Comparison of ENCODE assay signal across 10 cellular contexts in genomic region chr14:75401356-75401755, GRCh38. TPM values are rescaled to one million over a fixed set of nuclear protein-coding genes. Genes with fewer than 3 reads are reported as not detected.
DNase-seq lines count a peak whose midpoint lies in the region; ATAC-seq and TF ChIP-seq lines count a peak whose summit lies in the region.
"Had no signal": no experiment of that assay in that cellular context is flagged by ENCODE, and none has a peak within 500 bp of the region (broad histone marks: within the 10 kb centered on the region; RNA-seq: fewer than 3 reads in every experiment).

No MANE protein-coding gene starts in this region.

- no peak overlapping the region for H3K27ac Mint-ChIP-seq in stimulated activated naive CD8-positive, alpha-beta T cell treated with anti-CD3 and anti-CD28 coated beads, Interleukin-15, amount 100 ng/mL, for 72 hours
- no peak overlapping the region for H3K27ac Mint-ChIP-seq in glutamatergic neuron (ENCODE audit: unreplicated experiment)

- H3K27ac ChIP-seq in body of pancreas (peak overlapping the region in 3 of 4 donors; percentile 62 to 82 (median 80)), gastrocnemius medialis (peak overlapping the region; percentile 82 to 89 (median 84))
- H3K27ac ChIP-seq: right lobe of liver had no signal

- peaks cover 12% of the 10 kb centered on the region for H3K4me1 Mint-ChIP-seq in stimulated activated naive CD8-positive, alpha-beta T cell treated with anti-CD3 and anti-CD28 coated beads, Interleukin-15, amount 100 ng/mL, for 72 hours
- peaks cover 2% of the 10 kb centered on the region for H3K4me1 Mint-ChIP-seq in glutamatergic neuron (ENCODE audit: low read depth, unreplicated experiment)

- H3K4me3 Mint-ChIP-seq in stimulated activated naive CD8-positive, alpha-beta T cell treated with anti-CD3 and anti-CD28 coated beads, Interleukin-15, amount 100 ng/mL, for 72 hours, result no peak overlapping the region
- H3K4me3 Mint-ChIP-seq in glutamatergic neuron (ENCODE audit: unreplicated experiment), result no peak overlapping the region

- peaks cover 18% of the 10 kb centered on the region for H3K4me1 ChIP-seq in body of pancreas
- H3K4me1 ChIP-seq in gastrocnemius medialis, result peaks cover 25 to 29% of the 10 kb centered on the region in 2 donors

- ATAC-seq in body of pancreas (no peak), gastrocnemius medialis (peak; percentile 53 to 64), HG03135 (IDR thresholded peaks at IDR 0.05; ENCODE audit: unreplicated experiment) (no peak)
- no peak for ATAC-seq in stimulated activated naive CD8-positive, alpha-beta T cell treated with anti-CD3 and anti-CD28 coated beads, Interleukin-15, amount 100 ng/mL, for 72 hours

- H3K27me3 ChIP-seq in body of pancreas (no peaks in the 10 kb centered on the region), gastrocnemius medialis (no peaks in the 10 kb centered on the region)
- H3K27me3 ChIP-seq: right lobe of liver had no signal

- DNase-seq in GM04503 (ENCODE audit: low read depth), result peak; percentile 72
- DNase-seq in body of pancreas, result peak in 1 of 4 donors; percentile 7
- DNase-seq in iPS-NIHi11 (ENCODE audit: low spot score), result peak; percentile 61
- peak; percentile 34 to 77 for DNase-seq in gastrocnemius medialis
- DNase-seq in stimulated activated naive CD8-positive, alpha-beta T cell treated with anti-CD3 and anti-CD28 coated beads, Interleukin-15, amount 100 ng/mL, for 72 hours, result no peak
- DNase-seq in glutamatergic neuron, result no peak
- DNase-seq in NK-92 treated with Interleukin-12 subunit alpha and Interleukin-12 subunit beta, amount 100 ng/mL, for 24 hours (lab: John Stamatoyannopoulos, UW), result no peak
- DNase-seq: activated CD4-positive, alpha-beta T cell treated with anti-CD3 and anti-CD28 coated beads, Interleukin-2, amount 50 U/mL, for 4 hours; right lobe of liver had no signal

- in situ Hi-C loops in gastrocnemius medialis (cut with MboI; ENCODE audit: low sequenced_read_pairs in 4 of 4), result no loop called here

- H3K4me3 ChIP-seq in body of pancreas, result no peak overlapping the region
- peak overlapping the region in 1 of 4 donors; percentile 12 for H3K4me3 ChIP-seq in gastrocnemius medialis
- H3K4me3 ChIP-seq: right lobe of liver had no signal

- H3K36me3 ChIP-seq in body of pancreas (replicated peaks in 1 of 2; ENCODE audit: insufficient read depth in 1 of 2, low read depth in 2 of 2), result no peaks in the 10 kb centered on the region
- H3K36me3 ChIP-seq in gastrocnemius medialis, result no peaks in the 10 kb centered on the region
- H3K36me3 ChIP-seq: right lobe of liver had no signal

- H3K27me3 Mint-ChIP-seq in stimulated activated naive CD8-positive, alpha-beta T cell treated with anti-CD3 and anti-CD28 coated beads, Interleukin-15, amount 100 ng/mL, for 72 hours, result no peaks in the 10 kb centered on the region
- H3K27me3 Mint-ChIP-seq in glutamatergic neuron (ENCODE audit: unreplicated experiment), result peaks cover 2% of the 10 kb centered on the region

- intact Hi-C loops in body of pancreas (cut with DNase I) (no loop called here), gastrocnemius medialis (cut with DNase I; ENCODE audit: low total_unique reads) (loop anchor here (2.0 to 10.0 kb wide), 3 partner anchors 25 to 267 kb away; no protein-coding TSS in a partner anchor)

- H3K9me3 Mint-ChIP-seq in stimulated activated naive CD8-positive, alpha-beta T cell treated with anti-CD3 and anti-CD28 coated beads, Interleukin-15, amount 100 ng/mL, for 72 hours, result no peaks in the 10 kb centered on the region
- peaks cover 2% of the 10 kb centered on the region for H3K9me3 Mint-ChIP-seq in glutamatergic neuron (ENCODE audit: unreplicated experiment)

- TF ChIP-seq POLR2A in body of pancreas (IDR thresholded peaks at IDR 0.05) (no peak), gastrocnemius medialis (IDR thresholded peaks at IDR 0.05) (no peak)

- H3K9me3 ChIP-seq in body of pancreas (no peaks in the 10 kb centered on the region), gastrocnemius medialis (no peaks in the 10 kb centered on the region)
- H3K9me3 ChIP-seq: right lobe of liver had no signal

- TF ChIP-seq CTCF in body of pancreas (IDR thresholded peaks at IDR 0.05) (no peak), gastrocnemius medialis (IDR thresholded peaks at IDR 0.05 in 4 of 5, conservative IDR thresholded peaks at IDR 0.05 in 1 of 5) (no peak), glutamatergic neuron (IDR thresholded peaks at IDR 0.05; ENCODE audit: partially characterized antibody, unreplicated experiment) (no peak)

- WGBS in body of pancreas, 2 donors, result 74 to 84% methylated on average over 10 of the region's 10 CpGs

- H3K36me3 Mint-ChIP-seq in glutamatergic neuron (ENCODE audit: unreplicated experiment), result peaks cover 13% of the 10 kb centered on the region

RNA-seq across cellular contexts. Expression of gene JDP2, which starts 26.5 kb away (rescaled TPM):
- 10 to 100 TPM; 16.8 to 17.9 TPM for total RNA-seq in body of pancreas
- 10 to 100 TPM; 17.3 to 80.2 (median 31.7) TPM for total RNA-seq in gastrocnemius medialis
- 5.7 TPM for total RNA-seq in glutamatergic neuron (ENCODE audit: unreplicated experiment)

Comparison
In these comparisons a context has a peak if more than half of its experiments do, and no peak if none do; other contexts are left out.
1. DNase-seq: peak in GM04503 (single experiment), iPS-NIHi11 (single experiment) and gastrocnemius medialis (2 of 2); none in stimulated activated naive CD8-positive, alpha-beta T cell treated with anti-CD3 and anti-CD28 coated beads, Interleukin-15, amount 100 ng/mL, for 72 hours (0 of 2), glutamatergic neuron (single experiment) and NK-92 treated with Interleukin-12 subunit alpha and Interleukin-12 subunit beta, amount 100 ng/mL, for 24 hours (single experiment).
2. ATAC-seq: peak in gastrocnemius medialis (2 of 2); none in body of pancreas (single experiment), stimulated activated naive CD8-positive, alpha-beta T cell treated with anti-CD3 and anti-CD28 coated beads, Interleukin-15, amount 100 ng/mL, for 72 hours (single experiment) and HG03135 (single experiment).